8 cellular contexts compared by ENCODE assay signal in the genomic region with DNA sequence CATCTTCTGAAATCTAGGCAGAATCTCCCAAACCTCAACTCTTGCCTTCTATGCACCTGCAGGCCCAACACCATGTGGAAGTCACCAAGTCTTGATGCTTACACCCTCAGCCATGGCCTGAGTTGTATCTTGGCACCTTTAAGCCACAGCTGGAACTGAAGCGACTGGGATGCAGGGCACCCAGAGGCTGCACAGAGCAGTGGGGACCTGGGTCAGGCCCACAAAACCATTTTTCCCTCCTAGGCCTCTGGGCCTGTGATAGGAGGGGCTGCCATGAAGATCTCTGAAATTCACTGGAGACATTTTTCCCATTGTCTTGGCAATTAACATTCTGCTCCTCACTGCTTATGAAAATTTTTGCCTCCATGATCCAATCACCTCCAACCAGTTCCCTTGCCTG.
"Had no signal": no experiment of that assay in that cellular context is flagged by ENCODE, and none has a peak within 500 bp of the region (broad histone marks: within the 10 kb centered on the region; RNA-seq: fewer than 3 reads in every experiment).

No MANE protein-coding gene starts in this region.

- FAIRE-seq: G401.6, GM12878, GM12891, GM12892, GM18507, GM19239 had no signal

- H3K4me3 ChIP-seq: GM12878 had no signal

- DNase-seq: GDM1, GF-D8 had no signal
